Comparison of ENCODE assay signal across 28 cellular contexts in genomic region chr17:66491213-66491612, GRCh38.
A peak's percentile ranks its signal among the peaks of the same experiment; 100 is the strongest.
DNase-seq lines count a peak whose midpoint lies in the region; ATAC-seq and TF ChIP-seq lines count a peak whose summit lies in the region.
"Had no signal": no experiment of that assay in that cellular context is flagged by ENCODE, and none has a peak within 500 bp of the region (broad histone marks: within the 10 kb centered on the region; RNA-seq: fewer than 3 reads in every experiment).

No MANE protein-coding gene starts in this region.

- H3K9me3 Mint-ChIP-seq in activated naive CD4-positive, alpha-beta T cell treated with anti-CD3 and anti-CD28 coated beads, Interleukin-2, amount 50 U/mL, for 72 hours = no peaks in the 10 kb centered on the region
- H3K9me3 Mint-ChIP-seq: WTC11 had no signal

- CTCF ChIA-PET in A673 (lab: Charles Lee) = no interaction called here

- ATAC-seq in activated CD4-positive, CD25-positive, alpha-beta regulatory T cell treated with anti-CD3 and anti-CD28 coated beads, Interleukin-2, amount 50 U/mL, for 24 hours = peak; percentile 38 to 47
- peak; percentile 39 to 57 for ATAC-seq in activated naive CD4-positive, alpha-beta T cell treated with anti-CD3 and anti-CD28 coated beads, Interleukin-2, amount 50 U/mL, for 72 hours
- no peak for ATAC-seq in HG02852 (IDR thresholded peaks at IDR 0.05; ENCODE audit: unreplicated experiment)
- ATAC-seq: upper lobe of right lung, WTC11 had no signal

- H3K4me3 ChIP-seq in A673 (ENCODE audit: low read depth, low read length, poor library complexity, severe bottlenecking) (no peak overlapping the region), NB4 (ENCODE audit: low read depth, low read length) (no peak overlapping the region), uterus (no peak overlapping the region)
- H3K4me3 ChIP-seq: dorsolateral prefrontal cortex, lung, SJCRH30, stomach, upper lobe of right lung had no signal

- H3K9me3 ChIP-seq in A673 (ENCODE audit: low read depth, low read length, poor library complexity, severe bottlenecking) = no peaks in the 10 kb centered on the region
- no peaks in the 10 kb centered on the region for H3K9me3 ChIP-seq in uterus
- H3K9me3 ChIP-seq: stomach, upper lobe of right lung had no signal

- TF ChIP-seq CTCF in A673 (conservative IDR thresholded peaks at IDR 0.05; ENCODE audit: low read depth, low read length) = no peak
- TF ChIP-seq CTCF in NB4 (IDR thresholded peaks at IDR 0.05; ENCODE audit: low read depth, low read length) = no peak
- TF ChIP-seq CTCF in uterus (IDR thresholded peaks at IDR 0.05) = no peak

- H3K27ac Mint-ChIP-seq in activated naive CD4-positive, alpha-beta T cell treated with anti-CD3 and anti-CD28 coated beads, Interleukin-2, amount 50 U/mL, for 72 hours = peak overlapping the region; percentile 50 to 83
- H3K27ac Mint-ChIP-seq: B cell, IgD-negative memory B cell, WTC11 had no signal

- H3K27ac ChIP-seq in A673 (ENCODE audit: low read depth, low read length, poor library complexity, severe bottlenecking) (no peak overlapping the region), uterus (no peak overlapping the region)
- H3K27ac ChIP-seq: epithelial cell of prostate, SJCRH30, stomach, upper lobe of right lung had no signal

- BruUV-seq in A673 (replicated peaks; lab: Mats Ljungman, UMichigan) = no TSS peak

- no peaks in the 10 kb centered on the region for H3K27me3 ChIP-seq in A673 (replicated peaks; ENCODE audit: insufficient read depth, low read depth, low read length, poor library complexity)
- H3K27me3 ChIP-seq in uterus = no peaks in the 10 kb centered on the region
- H3K27me3 ChIP-seq: dorsolateral prefrontal cortex, SJCRH30, stomach, upper lobe of right lung had no signal

- TF ChIP-seq POLR2A in NB4 (IDR thresholded peaks at IDR 0.05; ENCODE audit: extremely low read depth, insufficient read length) (no peak), uterus (IDR thresholded peaks at IDR 0.05) (no peak)

- POLR2A ChIA-PET in A673 (lab: Charles Lee; ENCODE audit: low non-redundant PET) = no interaction called here

- no peak for DNase-seq in activated CD4-positive, CD25-positive, alpha-beta regulatory T cell (lab: John Stamatoyannopoulos, UW)
- DNase-seq in A673 (ENCODE audit: low spot score) = peak; percentile 44
- DNase-seq in NB4 (ENCODE audit: low read depth) = peak; percentile 41
- no peak for DNase-seq in activated naive CD4-positive, alpha-beta T cell treated with anti-CD3 and anti-CD28 coated beads, Interleukin-2, amount 50 U/mL, for 72 hours (ENCODE audit: low spot score in 2 of 2)
- DNase-seq in uterus = no peak
- no peak for DNase-seq in SHP77 (lab: John Stamatoyannopoulos, UW)
- DNase-seq: 8988T, amniotic stem cell, dorsolateral prefrontal cortex, foreskin fibroblast, GF-D8, H7, hypothalamus, islet precursor cell, NCI-H1930, NCI-H226, NCI-H82, occipital lobe, SJCRH30, stomach, upper lobe of right lung had no signal

- H3K36me3 ChIP-seq in A673 (ENCODE audit: insufficient read depth, low read length, poor library complexity, severe bottlenecking) = no peaks in the 10 kb centered on the region
- no peaks in the 10 kb centered on the region for H3K36me3 ChIP-seq in uterus
- H3K36me3 ChIP-seq: SJCRH30, stomach, upper lobe of right lung had no signal

- H3K4me1 ChIP-seq in A673 (ENCODE audit: insufficient read depth, low read length, poor library complexity, severe bottlenecking) (peaks cover 31% of the 10 kb centered on the region), uterus (no peaks in the 10 kb centered on the region)
- H3K4me1 ChIP-seq: upper lobe of right lung had no signal

- intact Hi-C loops in A673 (cut with micrococcal nuclease; ENCODE audit: unreplicated experiment) (no loop called here), uterus (cut with DNase I; ENCODE audit: low total_unique reads) (no loop called here)

- peaks cover 0 to 33% of the 10 kb centered on the region in 2 donors for H3K36me3 Mint-ChIP-seq in activated naive CD4-positive, alpha-beta T cell treated with anti-CD3 and anti-CD28 coated beads, Interleukin-2, amount 50 U/mL, for 72 hours
- H3K36me3 Mint-ChIP-seq: WTC11 had no signal

Comparison
In these comparisons a context has a peak if more than half of its experiments do, and no peak if none do; other contexts are left out.
1. DNase-seq: peak in A673 (single experiment) and NB4 (single experiment); none in activated CD4-positive, CD25-positive, alpha-beta regulatory T cell (0 of 4), activated naive CD4-positive, alpha-beta T cell treated with anti-CD3 and anti-CD28 coated beads, Interleukin-2, amount 50 U/mL, for 72 hours (0 of 2), uterus (0 of 2) and SHP77 (0 of 2).